In the genomic region with DNA sequence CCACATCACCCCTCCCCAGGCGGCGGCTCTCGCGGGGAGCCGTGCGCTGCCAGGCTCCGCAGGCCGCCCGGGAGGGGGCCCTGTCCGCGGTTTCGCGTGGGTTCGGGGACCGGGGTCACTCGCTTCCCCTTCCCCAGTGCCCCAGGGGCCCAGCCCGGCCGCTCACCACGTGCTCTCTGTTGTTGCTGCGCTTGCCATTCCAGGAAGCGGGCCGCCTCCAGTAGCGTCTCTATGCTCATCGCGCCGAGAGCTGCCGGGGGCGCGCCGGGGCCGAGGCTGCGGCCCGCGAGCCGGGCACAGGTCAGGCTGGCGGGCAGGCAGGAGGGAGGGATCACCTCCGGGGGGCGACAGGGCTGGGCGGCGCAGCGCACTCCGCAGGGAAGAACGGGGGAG, we compare ENCODE assay signal across 8 cellular contexts. TPM values are rescaled to one million over a fixed set of nuclear protein-coding genes. Genes with fewer than 3 reads are reported as not detected.
DNase-seq lines count a peak whose midpoint lies in the region; ATAC-seq and TF ChIP-seq lines count a peak whose summit lies in the region.

No MANE protein-coding gene starts in this region.

- H3K79me2 ChIP-seq in Karpas-422 (ENCODE audit: low read length), result peaks cover 32% of the 10 kb centered on the region

- H3K27me3 ChIP-seq in Karpas-422 (ENCODE audit: low read length), result no peaks in the 10 kb centered on the region

- peak overlapping the region; percentile 96 for H3K4me2 ChIP-seq in Karpas-422 (ENCODE audit: low read depth, low read length, poor library complexity, severe bottlenecking)

- TF ChIP-seq POLR2A in lower leg skin (IDR thresholded peaks at IDR 0.05), result no peak

- H3K9me3 ChIP-seq in Karpas-422 (ENCODE audit: low read length), result no peaks in the 10 kb centered on the region

- H3K4me3 ChIP-seq in Karpas-422 (ENCODE audit: low read length) (peak overlapping the region; percentile 85), lower leg skin (ENCODE audit: low read depth, poor library complexity, severe bottlenecking) (peak overlapping the region; percentile 94)

- DNase-seq in Calu3, result peak; percentile 45
- DNase-seq in Karpas-422, result peak; percentile 89
- DNase-seq in WTC11 (ENCODE audit: low spot score), result peak; percentile 69
- DNase-seq in cerebellum (ENCODE audit: low spot score), result peak; percentile 48
- DNase-seq in lower leg skin (ENCODE audit: low spot score in 2 of 2), result no peak
- DNase-seq in stimulated activated CD8-positive, alpha-beta memory T cell treated with anti-CD3 and anti-CD28 coated beads, Interleukin-15, amount 100 ng/mL, for 48 hours (ENCODE audit: low read depth in 2 of 2), result peak; percentile 49 to 62

- H3K9me3 Mint-ChIP-seq in Calu3 (ENCODE audit: low read depth, unreplicated experiment) (no peaks in the 10 kb centered on the region), WTC11 (no peaks in the 10 kb centered on the region)

- H3K4me3 Mint-ChIP-seq in Calu3 (ENCODE audit: low read depth, unreplicated experiment) (peak overlapping the region; percentile 94), WTC11 (peak overlapping the region; percentile 95)

- H3K27ac Mint-ChIP-seq in Calu3 (ENCODE audit: unreplicated experiment), result peak overlapping the region; percentile 57
- no peak overlapping the region for H3K27ac Mint-ChIP-seq in WTC11

- peaks cover 79% of the 10 kb centered on the region for H3K36me3 Mint-ChIP-seq in Calu3 (ENCODE audit: insufficient read depth, unreplicated experiment)
- H3K36me3 Mint-ChIP-seq in WTC11, result no peaks in the 10 kb centered on the region

- H3K27ac ChIP-seq in Karpas-422 (ENCODE audit: low read length), result peak overlapping the region; percentile 88

- CTCF ChIA-PET in Calu3 (lab: Charles Lee) (no interaction called here), WTC11 (lab: Charles Lee) (interaction anchor here (1.8 to 7.0 kb wide), 3 partner anchors 12 to 17 kb away, joined by 8 to 60 read pairs (median 57); no protein-coding TSS in a partner anchor)

- H3K4me1 Mint-ChIP-seq in Calu3 (ENCODE audit: low read depth, unreplicated experiment), result peaks cover 36% of the 10 kb centered on the region
- peaks cover 35% of the 10 kb centered on the region for H3K4me1 Mint-ChIP-seq in WTC11

- H3K4me1 ChIP-seq in Karpas-422 (ENCODE audit: low read length), result peaks cover 55% of the 10 kb centered on the region

- peak overlapping the region; percentile 83 for H3K9ac ChIP-seq in Karpas-422 (ENCODE audit: low read length)

- H3K27me3 Mint-ChIP-seq in Calu3 (ENCODE audit: unreplicated experiment) (no peaks in the 10 kb centered on the region), WTC11 (ENCODE audit: low read depth) (0 out of 2 replicates have a peak, but pooled peaks cover 5% of the 10 kb centered on the region)

- 1% methylated on average over 23 to 43 of the region's 43 CpGs for WGBS in lower leg skin, 2 donors

- peaks cover 23% of the 10 kb centered on the region for H4K20me1 ChIP-seq in Karpas-422 (ENCODE audit: insufficient read depth, low read depth, low read length)

- no peak for TF ChIP-seq CTCF in Calu3 (IDR thresholded peaks at IDR 0.05; ENCODE audit: unreplicated experiment)
- TF ChIP-seq CTCF in WTC11 (IDR thresholded peaks at IDR 0.05), result no peak
- TF ChIP-seq CTCF in lower leg skin (IDR thresholded peaks at IDR 0.05), result no peak

- intact Hi-C loops in Calu3 (cut with micrococcal nuclease; ENCODE audit: unreplicated experiment) (no loop called here), lower leg skin (cut with DNase I; ENCODE audit: low total_unique reads) (no loop called here)

- H3K36me3 ChIP-seq in Karpas-422 (ENCODE audit: insufficient read depth, low read length), result no peaks in the 10 kb centered on the region

- ATAC-seq in WTC11, result no peak
- no peak for ATAC-seq in HG02610 (IDR thresholded peaks at IDR 0.05; ENCODE audit: unreplicated experiment)
- ATAC-seq in HG03045 (IDR thresholded peaks at IDR 0.05; ENCODE audit: unreplicated experiment), result no peak

- no peaks in the 10 kb centered on the region for H3K9me2 ChIP-seq in Karpas-422 (replicated peaks; ENCODE audit: insufficient read depth, low read length)

- BruUV-seq in Calu3 (replicated peaks; lab: Mats Ljungman, UMichigan), result TSS peak; percentile 64

- POLR2A ChIA-PET in WTC11 (lab: Charles Lee), result interaction anchor here (1.1 to 2.8 kb wide), 4 partner anchors 12 to 52 kb away, joined by 5 to 12 read pairs (median 6); no protein-coding TSS in a partner anchor

- H2AFZ ChIP-seq in Karpas-422 (ENCODE audit: low read length), result 0 out of 2 replicates have a peak overlapping the region, but pooled peaks have one; percentile 25

TF ChIP-seq in WTC11, 78 proteins besides CTCF, POLR2A, EP300 and RAD21 (continues in another document):
- TF ChIP-seq CBFB (CRISPR knock-in tag; IDR thresholded peaks at IDR 0.05; ENCODE audit: low read depth) (no peak), ZNF416 (CRISPR knock-in tag; IDR thresholded peaks at IDR 0.05) (no peak), TCF7 (CRISPR knock-in tag; IDR thresholded peaks at IDR 0.05; ENCODE audit: low read depth) (no peak), OVOL2 (CRISPR knock-in tag; IDR thresholded peaks at IDR 0.05; ENCODE audit: borderline replicate concordance) (no peak), FOXK1 (CRISPR knock-in tag; IDR thresholded peaks at IDR 0.05) (peak; percentile 88), NR1H2 (CRISPR knock-in tag; IDR thresholded peaks at IDR 0.05) (no peak)
- TF ChIP-seq, protein P1, sequence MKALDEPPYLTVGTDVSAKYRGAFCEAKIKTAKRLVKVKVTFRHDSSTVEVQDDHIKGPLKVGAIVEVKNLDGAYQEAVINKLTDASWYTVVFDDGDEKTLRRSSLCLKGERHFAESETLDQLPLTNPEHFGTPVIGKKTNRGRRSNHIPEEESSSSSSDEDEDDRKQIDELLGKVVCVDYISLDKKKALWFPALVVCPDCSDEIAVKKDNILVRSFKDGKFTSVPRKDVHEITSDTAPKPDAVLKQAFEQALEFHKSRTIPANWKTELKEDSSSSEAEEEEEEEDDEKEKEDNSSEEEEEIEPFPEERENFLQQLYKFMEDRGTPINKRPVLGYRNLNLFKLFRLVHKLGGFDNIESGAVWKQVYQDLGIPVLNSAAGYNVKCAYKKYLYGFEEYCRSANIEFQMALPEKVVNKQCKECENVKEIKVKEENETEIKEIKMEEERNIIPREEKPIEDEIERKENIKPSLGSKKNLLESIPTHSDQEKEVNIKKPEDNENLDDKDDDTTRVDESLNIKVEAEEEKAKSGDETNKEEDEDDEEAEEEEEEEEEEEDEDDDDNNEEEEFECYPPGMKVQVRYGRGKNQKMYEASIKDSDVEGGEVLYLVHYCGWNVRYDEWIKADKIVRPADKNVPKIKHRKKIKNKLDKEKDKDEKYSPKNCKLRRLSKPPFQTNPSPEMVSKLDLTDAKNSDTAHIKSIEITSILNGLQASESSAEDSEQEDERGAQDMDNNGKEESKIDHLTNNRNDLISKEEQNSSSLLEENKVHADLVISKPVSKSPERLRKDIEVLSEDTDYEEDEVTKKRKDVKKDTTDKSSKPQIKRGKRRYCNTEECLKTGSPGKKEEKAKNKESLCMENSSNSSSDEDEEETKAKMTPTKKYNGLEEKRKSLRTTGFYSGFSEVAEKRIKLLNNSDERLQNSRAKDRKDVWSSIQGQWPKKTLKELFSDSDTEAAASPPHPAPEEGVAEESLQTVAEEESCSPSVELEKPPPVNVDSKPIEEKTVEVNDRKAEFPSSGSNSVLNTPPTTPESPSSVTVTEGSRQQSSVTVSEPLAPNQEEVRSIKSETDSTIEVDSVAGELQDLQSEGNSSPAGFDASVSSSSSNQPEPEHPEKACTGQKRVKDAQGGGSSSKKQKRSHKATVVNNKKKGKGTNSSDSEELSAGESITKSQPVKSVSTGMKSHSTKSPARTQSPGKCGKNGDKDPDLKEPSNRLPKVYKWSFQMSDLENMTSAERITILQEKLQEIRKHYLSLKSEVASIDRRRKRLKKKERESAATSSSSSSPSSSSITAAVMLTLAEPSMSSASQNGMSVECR (CRISPR knock-in tag; IDR thresholded peaks at IDR 0.05; ENCODE audit: borderline replicate concordance), result 0 out of 2 replicates have a peak, but pooled peaks have one; percentile 31
- TF ChIP-seq, protein P2, sequence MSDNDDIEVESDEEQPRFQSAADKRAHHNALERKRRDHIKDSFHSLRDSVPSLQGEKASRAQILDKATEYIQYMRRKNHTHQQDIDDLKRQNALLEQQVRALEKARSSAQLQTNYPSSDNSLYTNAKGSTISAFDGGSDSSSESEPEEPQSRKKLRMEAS (CRISPR knock-in tag; IDR thresholded peaks at IDR 0.05), result peak; percentile 74; the same call in 1 of the 2 replicates
- TF ChIP-seq, protein P3, sequence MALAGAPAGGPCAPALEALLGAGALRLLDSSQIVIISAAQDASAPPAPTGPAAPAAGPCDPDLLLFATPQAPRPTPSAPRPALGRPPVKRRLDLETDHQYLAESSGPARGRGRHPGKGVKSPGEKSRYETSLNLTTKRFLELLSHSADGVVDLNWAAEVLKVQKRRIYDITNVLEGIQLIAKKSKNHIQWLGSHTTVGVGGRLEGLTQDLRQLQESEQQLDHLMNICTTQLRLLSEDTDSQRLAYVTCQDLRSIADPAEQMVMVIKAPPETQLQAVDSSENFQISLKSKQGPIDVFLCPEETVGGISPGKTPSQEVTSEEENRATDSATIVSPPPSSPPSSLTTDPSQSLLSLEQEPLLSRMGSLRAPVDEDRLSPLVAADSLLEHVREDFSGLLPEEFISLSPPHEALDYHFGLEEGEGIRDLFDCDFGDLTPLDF (CRISPR knock-in tag; IDR thresholded peaks at IDR 0.05), result no peak
- TF ChIP-seq, protein P4, sequence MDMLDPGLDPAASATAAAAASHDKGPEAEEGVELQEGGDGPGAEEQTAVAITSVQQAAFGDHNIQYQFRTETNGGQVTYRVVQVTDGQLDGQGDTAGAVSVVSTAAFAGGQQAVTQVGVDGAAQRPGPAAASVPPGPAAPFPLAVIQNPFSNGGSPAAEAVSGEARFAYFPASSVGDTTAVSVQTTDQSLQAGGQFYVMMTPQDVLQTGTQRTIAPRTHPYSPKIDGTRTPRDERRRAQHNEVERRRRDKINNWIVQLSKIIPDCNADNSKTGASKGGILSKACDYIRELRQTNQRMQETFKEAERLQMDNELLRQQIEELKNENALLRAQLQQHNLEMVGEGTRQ (CRISPR knock-in tag; IDR thresholded peaks at IDR 0.05), result peak; percentile 48; the same call in 1 of the 2 replicates
- TF ChIP-seq, protein P5, sequence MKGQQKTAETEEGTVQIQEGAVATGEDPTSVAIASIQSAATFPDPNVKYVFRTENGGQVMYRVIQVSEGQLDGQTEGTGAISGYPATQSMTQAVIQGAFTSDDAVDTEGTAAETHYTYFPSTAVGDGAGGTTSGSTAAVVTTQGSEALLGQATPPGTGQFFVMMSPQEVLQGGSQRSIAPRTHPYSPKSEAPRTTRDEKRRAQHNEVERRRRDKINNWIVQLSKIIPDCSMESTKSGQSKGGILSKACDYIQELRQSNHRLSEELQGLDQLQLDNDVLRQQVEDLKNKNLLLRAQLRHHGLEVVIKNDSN (CRISPR knock-in tag; IDR thresholded peaks at IDR 0.05), result no peak

RNA-seq across cellular contexts. Expression of a gene that starts 0.4 kb away (rescaled TPM):
- total RNA-seq in Calu3 (2022), result 32.1 and 34.8 TPM in 2 replicates
- total RNA-seq in Karpas-422 (2014; rRNA removed; shearing (Covaris generic); ENCODE audit: low replicate concordance), result 6.3 and 18.8 TPM in 2 replicates
- 18.3 to 21.6 TPM (median 18.4 TPM) in 3 replicates for total RNA-seq in WTC11 (2021)
- total RNA-seq in cerebellum, result 8.3 TPM
- total RNA-seq in lower leg skin, result 10 to 100 TPM; 10.3 to 28.6 (median 15.4) TPM

Comparison
In these comparisons a context has a peak if more than half of its experiments do, and no peak if none do; other contexts are left out.
1. DNase-seq: peak in Calu3 (single experiment), Karpas-422 (single experiment), WTC11 (single experiment), cerebellum (single experiment) and stimulated activated CD8-positive, alpha-beta memory T cell treated with anti-CD3 and anti-CD28 coated beads, Interleukin-15, amount 100 ng/mL, for 48 hours (2 of 2); none in lower leg skin (0 of 2).